Comparison of ENCODE assay signal across 14 cellular contexts in genomic region chr5:54746346-54746745, GRCh38.
DNase-seq lines count a peak whose midpoint lies in the region; ATAC-seq and TF ChIP-seq lines count a peak whose summit lies in the region.
"Had no signal": no experiment of that assay in that cellular context is flagged by ENCODE, and none has a peak within 500 bp of the region (broad histone marks: within the 10 kb centered on the region; RNA-seq: fewer than 3 reads in every experiment).

No MANE protein-coding gene starts in this region.

- peak overlapping the region in 10 of 11 experiments; percentile 81 to 94 (median 88); a peak in 14 of 22 replicates for H3K27ac ChIP-seq in BLaER1 treated with 17β-estradiol and CSF1 and Interleukin-3, amounts not matched to agents 10 nM and 100 nM
- H3K27ac ChIP-seq in PC-3 (ENCODE audit: low read length): no peak overlapping the region
- H3K27ac ChIP-seq: GM23248 had no signal

- peak; percentile 60 for DNase-seq in PC-3
- DNase-seq in kidney tubule cell (ENCODE audit: low spot score): peak; percentile 15
- peak; percentile 55 for DNase-seq in renal cortical epithelial cell (ENCODE audit: low read depth)
- DNase-seq in HEK293T (ENCODE audit: extremely low spot score): no peak
- no peak for DNase-seq in NCI-H187 (lab: John Stamatoyannopoulos, UW)
- DNase-seq: 8988T; AML-193; CD4-positive, CD25-positive, alpha-beta regulatory T cell; GM23248; H7 had no signal

- H2AFZ ChIP-seq in PC-3 (ENCODE audit: low read length): no peak overlapping the region
- H2AFZ ChIP-seq: GM23248 had no signal

- POLR2A ChIA-PET in PC-3 (lab: Charles Lee; ENCODE audit: unreplicated experiment): no interaction called here
- POLR2A ChIA-PET in HEK293T (lab: Yijun Ruan, JAX): no interaction called here

- no TSS peak for BruUV-seq in PC-3 (replicated peaks; lab: Mats Ljungman, UMichigan)

- peaks cover 0 to 14% (median 3%) of the 10 kb centered on the region in 11 experiments; a peak in 7 of 22 replicates for H3K9me3 ChIP-seq in BLaER1 treated with 17β-estradiol and CSF1 and Interleukin-3, amounts not matched to agents 10 nM and 100 nM (replicated peaks in 1 of 11)
- no peaks in the 10 kb centered on the region for H3K9me3 ChIP-seq in PC-3 (ENCODE audit: low read length)

- intact Hi-C loops in PC-3 (cut with micrococcal nuclease): loop anchor here (10.0 kb wide), 1 partner anchor 98 kb away; no protein-coding TSS in a partner anchor

- H3K27me3 ChIP-seq in BLaER1 treated with 17β-estradiol and CSF1 and Interleukin-3, amounts not matched to agents 10 nM and 100 nM: no peaks in the 10 kb centered on the region
- no peaks in the 10 kb centered on the region for H3K27me3 ChIP-seq in PC-3 (ENCODE audit: low read length)
- H3K27me3 ChIP-seq: BLaER1 had no signal

- ATAC-seq in PC-3 (no peak), GM19351 (IDR thresholded peaks at IDR 0.05; ENCODE audit: unreplicated experiment) (no peak)
- ATAC-seq: GM12878 had no signal

- no peaks in the 10 kb centered on the region for H3K36me3 ChIP-seq in BLaER1 treated with 17β-estradiol and CSF1 and Interleukin-3, amounts not matched to agents 10 nM and 100 nM
- no peaks in the 10 kb centered on the region for H3K36me3 ChIP-seq in PC-3 (ENCODE audit: low read depth, low read length)
- H3K36me3 ChIP-seq: BLaER1 had no signal

- H3K4me1 ChIP-seq in BLaER1 treated with 17β-estradiol and CSF1 and Interleukin-3, amounts not matched to agents 10 nM and 100 nM: peaks cover 31 to 63% (median 47%) of the 10 kb centered on the region in 10 experiments
- H3K4me1 ChIP-seq in PC-3 (ENCODE audit: insufficient read depth, low read length): peaks cover 47% of the 10 kb centered on the region

- no peaks in the 10 kb centered on the region for H4K20me1 ChIP-seq in BLaER1 treated with 17β-estradiol and CSF1 and Interleukin-3, amounts not matched to agents 10 nM and 100 nM
- no peaks in the 10 kb centered on the region for H4K20me1 ChIP-seq in PC-3 (ENCODE audit: low read length)
- H4K20me1 ChIP-seq: BLaER1 had no signal

- no peak overlapping the region for H3K4me3 ChIP-seq in BLaER1 treated with 17β-estradiol and CSF1 and Interleukin-3, amounts not matched to agents 10 nM and 100 nM
- H3K4me3 ChIP-seq in PC-3 (ENCODE audit: low read length): no peak overlapping the region
- H3K4me3 ChIP-seq: BLaER1, GM12878, GM23248 had no signal

- no peak for TF ChIP-seq CTCF in PC-3 (conservative IDR thresholded peaks at IDR 0.05; ENCODE audit: low read depth, low read length)

- no peaks in the 10 kb centered on the region for H3K79me2 ChIP-seq in PC-3 (ENCODE audit: low read length)

- no peak overlapping the region for H3K9ac ChIP-seq in BLaER1 treated with 17β-estradiol and CSF1 and Interleukin-3, amounts not matched to agents 10 nM and 100 nM
- no peak overlapping the region for H3K9ac ChIP-seq in PC-3 (ENCODE audit: low read length)
- H3K9ac ChIP-seq: BLaER1, GM23248 had no signal

- H3F3A ChIP-seq in PC-3 (ENCODE audit: low read length, unreplicated experiment): peaks cover 3% of the 10 kb centered on the region

- peak overlapping the region in 6 of 11 experiments; percentile 74 to 91 (median 84); a peak in 9 of 22 replicates for H3K4me2 ChIP-seq in BLaER1 treated with 17β-estradiol and CSF1 and Interleukin-3, amounts not matched to agents 10 nM and 100 nM
- no peak overlapping the region for H3K4me2 ChIP-seq in PC-3 (ENCODE audit: low read length)

- H3K9me2 ChIP-seq in PC-3 (replicated peaks; ENCODE audit: low read length): no peaks in the 10 kb centered on the region

- CTCF ChIA-PET in PC-3 (lab: Charles Lee): no interaction called here
- CTCF ChIA-PET in HEK293T (lab: Yijun Ruan, JAX): no interaction called here

TF ChIP-seq in HEK293T, 16 proteins besides CTCF, POLR2A, EP300 and RAD21:
- TF ChIP-seq SP1 (IDR thresholded peaks at IDR 0.05) (no peak), ELF4 (IDR thresholded peaks at IDR 0.05) (no peak), L3MBTL2 (conservative IDR thresholded peaks at IDR 0.05) (no peak), NFRKB (IDR thresholded peaks at IDR 0.05) (no peak)

Comparison
In these comparisons a context has a peak if more than half of its experiments do, and no peak if none do; other contexts are left out.
1. DNase-seq: peak in PC-3 (single experiment), kidney tubule cell (single experiment) and renal cortical epithelial cell (single experiment); none in HEK293T (single experiment) and NCI-H187 (0 of 2).